ENCODE assay signal across 19 cellular contexts in the genomic region with DNA sequence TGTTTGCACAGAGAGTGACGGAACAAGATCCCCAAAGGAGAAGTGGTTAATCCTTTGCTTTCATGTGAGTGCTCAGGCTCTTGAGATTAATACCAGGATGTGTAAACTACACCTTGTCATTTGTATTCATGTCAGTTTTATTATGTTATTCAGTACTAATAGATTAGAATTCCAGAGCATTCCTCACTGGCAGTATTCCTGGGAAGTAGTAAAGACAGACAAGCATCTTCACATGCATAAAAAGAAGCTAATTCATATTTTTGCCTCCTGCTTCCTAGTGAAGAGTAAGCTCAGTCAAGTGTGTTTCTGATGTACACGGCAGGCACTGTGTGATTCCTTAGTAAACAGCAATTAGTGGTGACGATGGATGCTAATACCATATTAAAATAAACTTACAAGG.
"Had no signal": no experiment of that assay in that cellular context is flagged by ENCODE, and none has a peak within 500 bp of the region (broad histone marks: within the 10 kb centered on the region; RNA-seq: fewer than 3 reads in every experiment).

No MANE protein-coding gene starts in this region.

- H3K36me3 ChIP-seq: gastrocnemius medialis, heart right ventricle, left lung, lower lobe of right lung, neural progenitor cell, ovary, stomach had no signal

- H3K9me3 ChIP-seq: gastrocnemius medialis, heart right ventricle, left lung, lower lobe of right lung, ovary, stomach had no signal

- H3K4me3 ChIP-seq: dorsolateral prefrontal cortex, gastrocnemius medialis, heart right ventricle, left lung, lower lobe of right lung, neural progenitor cell, ovary, stomach had no signal

- DNase-seq: cortex of kidney; dorsolateral prefrontal cortex; effector CD8-positive, alpha-beta T cell; gastrocnemius medialis; heart right ventricle; islet precursor cell; left lung; lower lobe of right lung; natural killer cell; nucleus accumbens; ovary; right cardiac atrium; small intestine; stimulated activated CD4-positive, alpha-beta T cell treated with anti-CD3 and anti-CD28 coated beads, Interleukin-12 subunit alpha, Interleukin-12 subunit beta, amount 100 ng/mL, for 4 hours; stimulated activated naive CD4-positive, alpha-beta T cell; stomach; substantia nigra; trophoblast cell had no signal

- H3K27ac ChIP-seq: dorsolateral prefrontal cortex, gastrocnemius medialis, heart right ventricle, left lung, lower lobe of right lung, neural progenitor cell, ovary, stomach had no signal

- H3K27me3 ChIP-seq: dorsolateral prefrontal cortex, gastrocnemius medialis, left lung, neural progenitor cell, ovary, stomach had no signal

- H3K4me1 ChIP-seq: gastrocnemius medialis, heart right ventricle, left lung, lower lobe of right lung, stomach had no signal
